In the genomic region with DNA sequence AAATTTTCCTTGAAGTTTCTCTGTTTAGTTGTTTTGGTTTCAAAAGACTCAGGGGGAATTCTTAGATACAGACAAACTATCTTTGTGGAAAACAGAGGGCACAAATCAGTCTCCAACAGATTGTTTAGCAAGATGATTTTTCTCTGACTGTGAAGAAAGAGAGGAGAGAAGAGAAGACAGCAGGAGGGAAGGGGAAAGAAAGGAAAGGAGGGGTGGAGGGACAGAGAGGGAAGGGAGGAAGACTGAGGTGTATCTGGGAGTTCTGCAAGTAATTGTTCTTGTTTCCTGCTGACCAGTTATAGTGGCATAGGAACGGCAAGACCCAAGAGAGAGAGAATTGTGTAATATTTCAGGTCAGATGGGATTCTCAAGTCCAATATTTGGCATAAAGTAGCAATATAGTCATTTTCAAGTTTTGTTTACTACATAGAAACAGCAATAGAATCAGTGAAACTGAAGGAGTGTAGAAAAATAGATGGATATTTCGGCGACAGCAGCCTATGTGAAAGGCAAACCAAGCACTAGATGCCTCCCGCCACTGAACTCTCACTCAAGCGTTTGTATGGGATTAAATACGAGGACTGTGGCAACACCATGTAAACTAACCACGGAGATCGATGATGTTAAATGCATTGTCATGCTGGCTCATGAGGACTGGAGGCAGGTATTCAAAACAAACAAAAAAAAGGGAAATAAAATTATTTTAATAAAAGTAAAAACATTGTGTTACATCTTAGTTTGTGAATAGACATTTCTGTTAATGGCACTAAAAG, we compare ENCODE assay signal across 17 cellular contexts.
DNase-seq lines count a peak whose midpoint lies in the region; TF ChIP-seq lines count a peak whose summit lies in the region.
"Had no signal": no experiment of that assay in that cellular context is flagged by ENCODE, and none has a peak within 500 bp of the region (broad histone marks: within the 10 kb centered on the region; RNA-seq: fewer than 3 reads in every experiment).

No MANE protein-coding gene starts in this region.

- CTCF ChIA-PET in CD4-positive, alpha-beta memory T cell (lab: Charles Lee; ENCODE audit: partially characterized antibody): no interaction called here

- no CpG with 5 or more reads among the region's 8 CpGs for WGBS in iPS DF 6.9 (ENCODE audit: insufficient coverage, insufficient read length)
- WGBS in H9 (ENCODE audit: extremely low coverage, insufficient read length, low lambda C conversion rate): no CpG with 5 or more reads among the region's 8 CpGs

- H4K20me1 ChIP-seq in H9 (ENCODE audit: control insufficient read depth, insufficient read depth, insufficient read length): no peaks in the 10 kb centered on the region

- no peak overlapping the region for H3K14ac ChIP-seq in H9 (ENCODE audit: insufficient read depth, low read length)

- no peaks in the 10 kb centered on the region for H3K36me3 ChIP-seq in iPS DF 6.9 (ENCODE audit: control insufficient read depth, insufficient read depth, low read length)
- no peaks in the 10 kb centered on the region for H3K36me3 ChIP-seq in CD4-positive, alpha-beta memory T cell (ENCODE audit: insufficient read depth, low read length)

- no peaks in the 10 kb centered on the region for H3K27me3 Mint-ChIP-seq in osteocyte (ENCODE audit: unreplicated experiment)
- H3K27me3 Mint-ChIP-seq in H9 (ENCODE audit: low read depth): no peaks in the 10 kb centered on the region; the same call in 1 of the 2 replicates
- peaks cover 0 to 1% of the 10 kb centered on the region in 2 donors for H3K27me3 Mint-ChIP-seq in CD4-positive, alpha-beta memory T cell

- H2BK120ac ChIP-seq in H9 (ENCODE audit: low read depth, low read length, poor library complexity, severe bottlenecking): no peak overlapping the region

- H3K27ac Mint-ChIP-seq in osteocyte (ENCODE audit: unreplicated experiment) (peak overlapping the region; percentile 46), H9 (peak overlapping the region in 1 of 3 experiments; percentile 34; a peak in 2 of 7 replicates)
- no peak overlapping the region for H3K27ac Mint-ChIP-seq in CD4-positive, alpha-beta memory T cell

- no peak overlapping the region for H2BK20ac ChIP-seq in H9 (ENCODE audit: low read depth, low read length, poor library complexity, severe bottlenecking)

- H3K79me1 ChIP-seq in H9 (ENCODE audit: insufficient read depth, low read depth, low read length, poor library complexity, severe bottlenecking): no peaks in the 10 kb centered on the region

- no peak overlapping the region for H3K9ac ChIP-seq in H9 (ENCODE audit: extremely low read depth, insufficient read length, low read length)
- H3K9ac ChIP-seq: SK-N-SH had no signal

- no peak overlapping the region for H2BK15ac ChIP-seq in H9 (ENCODE audit: low read depth, low read length)

- H3K27me3 ChIP-seq in iPS DF 6.9 (ENCODE audit: control insufficient read depth, insufficient read depth, low read length): no peaks in the 10 kb centered on the region
- H3K27me3 ChIP-seq in H9 (ENCODE audit: insufficient read depth, low read length): peaks cover 3% of the 10 kb centered on the region; the same call in 1 of the 2 replicates
- H3K27me3 ChIP-seq in CD4-positive, alpha-beta memory T cell (ENCODE audit: insufficient read depth, low read length): no peaks in the 10 kb centered on the region

- H3K23me2 ChIP-seq in H9 (ENCODE audit: insufficient read length, low read depth, low read length, poor library complexity, severe bottlenecking): no peaks in the 10 kb centered on the region

- no peak overlapping the region for H4K8ac ChIP-seq in H9 (replicated peaks; ENCODE audit: insufficient read length, low read depth, low read length)

- H3K18ac ChIP-seq in H9 (ENCODE audit: insufficient read length, low read depth, low read length): no peak overlapping the region

- no peak overlapping the region for H4K91ac ChIP-seq in H9 (ENCODE audit: insufficient read length, low read depth, low read length)

- H3K9me3 ChIP-seq in iPS DF 6.9 (ENCODE audit: control insufficient read depth, insufficient read depth, low read length): no peaks in the 10 kb centered on the region
- no peaks in the 10 kb centered on the region for H3K9me3 ChIP-seq in H9 (ENCODE audit: control insufficient read depth, low read depth, low read length)
- no peaks in the 10 kb centered on the region for H3K9me3 ChIP-seq in CD4-positive, alpha-beta memory T cell (ENCODE audit: control insufficient read depth in 1 of 2, low read length in 2 of 2)
- H3K9me3 ChIP-seq: SK-N-SH had no signal

- H3K4me3 Mint-ChIP-seq in osteocyte (ENCODE audit: unreplicated experiment) (no peak overlapping the region), H9 (no peak overlapping the region)
- no peak overlapping the region for H3K4me3 Mint-ChIP-seq in CD4-positive, alpha-beta memory T cell

- no peak overlapping the region for H4K5ac ChIP-seq in H9 (ENCODE audit: insufficient read length, low read depth, low read length)

- H3K4me1 ChIP-seq in iPS DF 6.9 (ENCODE audit: control insufficient read depth, insufficient read depth, low read length) (no peaks in the 10 kb centered on the region), H9 (ENCODE audit: insufficient read depth, low read length) (no peaks in the 10 kb centered on the region; the same call in 1 of the 2 replicates)
- no peaks in the 10 kb centered on the region for H3K4me1 ChIP-seq in CD4-positive, alpha-beta memory T cell (ENCODE audit: insufficient read depth, low read length)

- POLR2A ChIA-PET in CD4-positive, alpha-beta memory T cell (lab: Charles Lee; ENCODE audit: partially characterized antibody): no interaction called here

- H3K4me2 ChIP-seq in H9 (ENCODE audit: insufficient read depth, insufficient read length, low read length): no peak overlapping the region
- H3K4me2 ChIP-seq: SK-N-SH had no signal

- peaks cover 12% of the 10 kb centered on the region for H3K9me3 Mint-ChIP-seq in osteocyte (ENCODE audit: unreplicated experiment)
- H3K9me3 Mint-ChIP-seq in H9: no peaks in the 10 kb centered on the region
- peaks cover 0 to 4% (median 0%) of the 10 kb centered on the region in 8 donors for H3K9me3 Mint-ChIP-seq in CD4-positive, alpha-beta memory T cell

- H3K27ac ChIP-seq in iPS DF 6.9 (ENCODE audit: low read length) (no peak overlapping the region), H9 (ENCODE audit: insufficient read length, low read depth, low read length) (no peak overlapping the region)
- no peak overlapping the region for H3K27ac ChIP-seq in CD4-positive, alpha-beta memory T cell (ENCODE audit: low read depth, low read length)

- H2BK5ac ChIP-seq in H9 (ENCODE audit: insufficient read length, low read length): no peak overlapping the region

- H3T11ph ChIP-seq in H9 (ENCODE audit: low read length): no peak overlapping the region

- no peak overlapping the region for H2AK5ac ChIP-seq in H9 (ENCODE audit: insufficient read length, low read length)

- H3K36me3 Mint-ChIP-seq in osteocyte (ENCODE audit: unreplicated experiment) (peaks cover 3% of the 10 kb centered on the region), H9 (ENCODE audit: insufficient read depth in 1 of 3, low read depth in 3 of 3) (no peaks in the 10 kb centered on the region)
- H3K36me3 Mint-ChIP-seq in CD4-positive, alpha-beta memory T cell: no peaks in the 10 kb centered on the region

- H3K79me2 ChIP-seq in H9 (ENCODE audit: insufficient read depth, low read length): no peaks in the 10 kb centered on the region

- intact Hi-C loops in CD4-positive, alpha-beta memory T cell (cut with micrococcal nuclease): no loop called here

- H2BK12ac ChIP-seq in H9 (ENCODE audit: insufficient read length, low read depth, low read length): no peak overlapping the region

- no peak overlapping the region for H2AFZ ChIP-seq in H9 (ENCODE audit: low read length)

- no peak for TF ChIP-seq CTCF in osteocyte (IDR thresholded peaks at IDR 0.05)
- TF ChIP-seq CTCF in H9 (conservative IDR thresholded peaks at IDR 0.05): no peak

- no peak overlapping the region for H3K4me3 ChIP-seq in iPS DF 6.9 (ENCODE audit: low read length)
- no peak overlapping the region for H3K4me3 ChIP-seq in CD4-positive, alpha-beta memory T cell (ENCODE audit: low read length in 2 of 2)

- no peak overlapping the region for H3K56ac ChIP-seq in H9 (ENCODE audit: insufficient read length, low read depth, low read length)

- H3K4me1 Mint-ChIP-seq in osteocyte (ENCODE audit: unreplicated experiment) (peaks cover 62% of the 10 kb centered on the region), H9 (peaks cover 11 to 12% of the 10 kb centered on the region in 2 experiments)
- no peaks in the 10 kb centered on the region for H3K4me1 Mint-ChIP-seq in CD4-positive, alpha-beta memory T cell

- H3K4ac ChIP-seq in H9 (ENCODE audit: low read depth, low read length): no peak overlapping the region

- H3K23ac ChIP-seq in H9 (ENCODE audit: insufficient read length, low read depth, low read length): no peak overlapping the region

- DNase-seq in NCI-H82 (lab: John Stamatoyannopoulos, UW): peak; percentile 7
- DNase-seq in NCI-H82 treated with DMSO at 0.1 percent for 48 hours (lab: John Stamatoyannopoulos, UW; ENCODE audit: unreplicated experiment): no peak
- peak; percentile 69 for DNase-seq in NCI-H460 (ENCODE audit: extremely low read depth, low read depth)
- DNase-seq in iPS DF 6.9 (ENCODE audit: low read depth, low spot score): peak; percentile 5
- no peak for DNase-seq in osteocyte (ENCODE audit: extremely low spot score, unreplicated experiment)
- no peak for DNase-seq in H9
- DNase-seq in CD4-positive, alpha-beta memory T cell: no peak
- DNase-seq in effector CD8-positive, alpha-beta T cell (lab: John Stamatoyannopoulos, UW): no peak
- DNase-seq: 8988T, C1 segment of cervical spinal cord, GF-D8, GOT3, NCI-H1105, NCI-H1694 treated with DMSO at 0.1 percent for 48 hours, NCI-H345, SHP77, SK-N-SH had no signal

Comparison
In these comparisons a context has a peak if more than half of its experiments do, and no peak if none do; other contexts are left out.
1. DNase-seq: peak in NCI-H82 (single experiment), NCI-H460 (single experiment) and iPS DF 6.9 (single experiment); none in NCI-H82 treated with DMSO at 0.1 percent for 48 hours (single experiment), osteocyte (single experiment), H9 (single experiment), CD4-positive, alpha-beta memory T cell (0 of 5) and effector CD8-positive, alpha-beta T cell (single experiment).